8 cellular contexts compared by ENCODE assay signal in genomic region chr1:76074321-76075187, GRCh38. TPM values are rescaled to one million over a fixed set of nuclear protein-coding genes. Genes with fewer than 3 reads are reported as not detected.
A peak's percentile ranks its signal among the peaks of the same experiment; 100 is the strongest.
DNase-seq lines count a peak whose midpoint lies in the region; ATAC-seq, FAIRE-seq and TF ChIP-seq lines count a peak whose summit lies in the region.

TSS of gene ST6GALNAC3 (plus strand) at chr1:76074746.

- H3K9ac ChIP-seq in adipocyte (ENCODE audit: low read length): peak within 1 kb of the TSS; percentile 18

- no peaks in the 10 kb centered on the region for H3K27me3 ChIP-seq in adipocyte (replicated peaks; ENCODE audit: control insufficient read depth, insufficient read depth, low read length)
- peaks cover 0 to 6% of the 10 kb centered on the region in 2 donors for H3K27me3 ChIP-seq in tibial nerve

- DNase-seq in COR-L47 (lab: John Stamatoyannopoulos, UW) (peak; percentile 39), HTR-8/SVneo (ENCODE audit: insufficient read length, low spot score) (peak; percentile 54), SKM-1 (lab: John Stamatoyannopoulos, UW; ENCODE audit: unreplicated experiment) (peak; percentile 43), adipocyte (ENCODE audit: low read depth) (peak; percentile 86), cardiac septum (ENCODE audit: low spot score) (peak; percentile 94), pons (ENCODE audit: low spot score) (peak; percentile 79), tibial nerve (ENCODE audit: low spot score in 2 of 2) (peak; percentile 54 to 59)

- H3K9me3 ChIP-seq in adipocyte (ENCODE audit: control insufficient read depth, low read length) (no peaks in the 10 kb centered on the region), tibial nerve (no peaks in the 10 kb centered on the region)

- no peaks in the 10 kb centered on the region for H3K36me3 ChIP-seq in adipocyte (ENCODE audit: control insufficient read depth, insufficient read depth, low read length, severe bottlenecking)
- H3K36me3 ChIP-seq in tibial nerve: no peaks in the 10 kb centered on the region

- peak within 1 kb of the TSS; percentile 81 for H3K4me3 ChIP-seq in adipocyte (ENCODE audit: low read length)
- H3K4me3 ChIP-seq in tibial nerve: peak within 1 kb of the TSS; percentile 54 to 62 (median 60)

- intact Hi-C loops in cardiac septum (cut with DNase I): no loop called here

- TF ChIP-seq POLR2A in tibial nerve (IDR thresholded peaks at IDR 0.05): peak; percentile 5 to 55

- TF ChIP-seq EP300 in tibial nerve (IDR thresholded peaks at IDR 0.05): peak in 1 of 2 donors; percentile 80

- no peak for TF ChIP-seq CTCF in tibial nerve (IDR thresholded peaks at IDR 0.05)

- peak; percentile 80 for ATAC-seq in GM21367 (IDR thresholded peaks at IDR 0.05; ENCODE audit: unreplicated experiment)

- peak within 1 kb of the TSS; percentile 60 to 79 (median 64) for H3K27ac ChIP-seq in tibial nerve

- 1% methylated on average over 49 to 57 of the region's 59 CpGs for WGBS in tibial nerve, 2 donors

- no peak for FAIRE-seq in HTR-8/SVneo (lab: Jason Lieb, UNC)

- peaks cover 22% of the 10 kb centered on the region for H3K4me1 ChIP-seq in adipocyte (ENCODE audit: control insufficient read depth, insufficient read depth, low read length)
- peaks cover 0 to 37% (median 0%) of the 10 kb centered on the region in 4 donors for H3K4me1 ChIP-seq in tibial nerve

RNA-seq across cellular contexts. Expression of gene ST6GALNAC3, which starts in this region (rescaled TPM):
- 4.1 TPM for total RNA-seq in cardiac septum
- 1 to 10 TPM; 2.7 to 6.6 (median 4.9) TPM for total RNA-seq in tibial nerve

Comparison
In these comparisons a context has a peak if more than half of its experiments do, and no peak if none do; other contexts are left out.
1. Peak in every context shown above with its lines: DNase-seq, ATAC-seq, H3K4me3 ChIP-seq and H3K27ac ChIP-seq.
2. DNase-seq: peak in every context shown above with its lines; median percentile 94 in cardiac septum; 86 in adipocyte; 79 in pons; 56 in tibial nerve; 54 in HTR-8/SVneo; 43 in SKM-1; 39 in COR-L47.